20 cellular contexts compared by ENCODE assay signal in the genomic region with DNA sequence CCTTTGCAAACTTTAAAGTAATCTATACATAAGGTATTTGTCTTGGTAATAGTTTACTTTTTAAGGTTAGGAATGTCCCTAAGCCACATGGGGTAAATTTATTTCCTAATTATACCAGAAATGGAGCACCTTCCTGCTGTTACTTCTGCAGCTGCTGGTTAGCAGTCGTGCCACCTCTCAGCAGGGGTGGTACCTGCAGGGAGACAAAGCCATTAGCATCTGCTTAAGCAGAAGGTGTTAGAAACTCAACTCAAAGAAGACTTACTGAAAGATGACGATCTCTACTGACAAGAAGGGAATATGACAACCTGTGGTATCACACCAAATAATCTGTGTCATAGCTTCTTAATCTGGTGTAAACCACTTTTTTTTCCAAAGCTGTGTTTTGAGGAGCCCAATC.
"Had no signal": no experiment of that assay in that cellular context is flagged by ENCODE, and none has a peak within 500 bp of the region (broad histone marks: within the 10 kb centered on the region; RNA-seq: fewer than 3 reads in every experiment).

No MANE protein-coding gene starts in this region.

- H3K27me3 ChIP-seq: esophagus squamous epithelium, neural progenitor cell, ovary, right atrium auricular region, sigmoid colon, stomach, transverse colon had no signal

- H3K9me3 ChIP-seq: esophagus squamous epithelium, ovary, right atrium auricular region, sigmoid colon, stomach, thoracic aorta, transverse colon had no signal

- H3K36me3 ChIP-seq: esophagus squamous epithelium, neural progenitor cell, ovary, right atrium auricular region, sigmoid colon, stomach, thoracic aorta, transverse colon had no signal

- DNase-seq: cortex of kidney; effector memory CD8-positive, alpha-beta T cell; esophagus squamous epithelium; foreskin fibroblast; kidney glomerular epithelial cell; mammary epithelial cell; natural killer cell; nucleus accumbens; ovary; sigmoid colon; stimulated activated CD4-positive, alpha-beta T cell treated with anti-CD3 and anti-CD28 coated beads, Interleukin-2, amount 100 ng/mL, for 24 hours; stimulated activated naive CD4-positive, alpha-beta T cell; stomach; substantia nigra; transverse colon had no signal

- H3K4me1 ChIP-seq: esophagus squamous epithelium, right atrium auricular region, sigmoid colon, stomach, transverse colon had no signal

- H3K27ac ChIP-seq: esophagus squamous epithelium, neural progenitor cell, ovary, right atrium auricular region, sigmoid colon, skin epidermis, stomach, thoracic aorta, transverse colon had no signal

- H3K4me3 ChIP-seq: esophagus squamous epithelium, neural progenitor cell, ovary, right atrium auricular region, sigmoid colon, skin epidermis, stomach, thoracic aorta, transverse colon had no signal

- ATAC-seq: effector memory CD8-positive, alpha-beta T cell; left lobe of liver; natural killer cell had no signal
